ENCODE assay signal across 8 cellular contexts in genomic region chr19:44164327-44164672, GRCh38. TPM values are rescaled to one million over a fixed set of nuclear protein-coding genes. Genes with fewer than 3 reads are reported as not detected.
A peak's percentile ranks its signal among the peaks of the same experiment; 100 is the strongest.
DNase-seq lines count a peak whose midpoint lies in the region; ATAC-seq, FAIRE-seq and TF ChIP-seq lines count a peak whose summit lies in the region.

No MANE protein-coding gene starts in this region.

- CTCF ChIA-PET in A549 (lab: Yijun Ruan, JAX) (interaction anchor here (1.0 kb wide), 1 partner anchor 10 kb away, joined by 3 read pairs; no protein-coding TSS in a partner anchor), HCT116 (lab: Charles Lee) (interaction anchor here (1.3 kb wide), 1 partner anchor 336 kb away, joined by 3 read pairs; the partner anchor contains the start of gene ZNF180)

- FAIRE-seq in A549 (lab: Jason Lieb, UNC) = no peak

- peaks cover 82% of the 10 kb centered on the region for H3K9me3 ChIP-seq in A549
- peaks cover 0 to 4% of the 10 kb centered on the region in 2 experiments; a peak in 3 of 4 replicates for H3K9me3 ChIP-seq in HCT116 (ENCODE audit: control insufficient read depth in 1 of 2, insufficient read depth in 1 of 2, low read depth in 1 of 2, low read length in 2 of 2)
- no peaks in the 10 kb centered on the region for H3K9me3 ChIP-seq in mesodermal cell (ENCODE audit: control insufficient read depth, low read length)

- H3K9ac ChIP-seq in HCT116 (ENCODE audit: low read length) = peak overlapping the region; percentile 68; the same call in 1 of the 2 replicates

- POLR2A ChIA-PET in A549 (lab: Yijun Ruan, JAX) (interaction anchor here (0.9 to 2.0 kb wide), 7 partner anchors 12 to 336 kb away, joined by 3 to 27 read pairs (median 5); partner anchors contain the start of genes ZNF180, ZNF227 and ZNF45), HCT116 (lab: Charles Lee) (interaction anchor here (1.0 to 1.5 kb wide), 5 partner anchors 43 to 337 kb away, joined by 3 to 6 read pairs (median 3); partner anchors contain the start of genes ZNF225, ZNF283 and ZNF45)

- H3K4me1 ChIP-seq in A549 (0 out of 3 replicates have a peak, but pooled peaks cover 4% of the 10 kb centered on the region), HCT116 (ENCODE audit: control insufficient read depth in 1 of 2, insufficient read depth in 2 of 2, low read length in 2 of 2) (peaks cover 7 to 14% of the 10 kb centered on the region in 2 experiments), mesodermal cell (ENCODE audit: control insufficient read depth, insufficient read depth, low read length, poor library complexity, severe bottlenecking) (no peaks in the 10 kb centered on the region)

- RAD21 ChIA-PET in HCT116 (lab: Charles Lee; ENCODE audit: low non-redundant PET in 1 of 2, low total read pairs in 2 of 2, uncharacterized antibody in 2 of 2, unreplicated experiment in 2 of 2) = no interaction called here

- 23% methylated on average over 3 of the region's 3 CpGs for WGBS in A549 (ENCODE audit: missing lambda C conversion rate)
- 86 to 95% methylated on average over 2 of the region's 3 CpGs for WGBS in mesodermal cell (ENCODE audit: insufficient coverage in 2 of 2), 2 experiments

- H3K4me3 ChIP-seq in A549 = peak overlapping the region; percentile 71
- peak overlapping the region; percentile 68 to 76 for H3K4me3 ChIP-seq in HCT116 (replicated peaks in 1 of 2; ENCODE audit: low read depth in 1 of 2, low read length in 2 of 2)
- H3K4me3 ChIP-seq in astrocyte of the cerebellum (ENCODE audit: low read depth, low read length) = peak overlapping the region; percentile 75
- H3K4me3 ChIP-seq in mesodermal cell (ENCODE audit: extremely low read depth, insufficient read depth, low read length, poor library complexity, severe bottlenecking) = peak overlapping the region; percentile 92

- in situ Hi-C loops in astrocyte of the cerebellum (cut with HindIII; ENCODE audit: low sequenced_read_pairs) = no loop called here

- H3K4me2 ChIP-seq in A549 (peak overlapping the region; percentile 80), HCT116 (ENCODE audit: low read length) (peak overlapping the region; percentile 73)

- no peak for TF ChIP-seq POLR2A in A549 (IDR thresholded peaks at IDR 0.05; ENCODE audit: low read length)
- TF ChIP-seq POLR2A in HCT116 (IDR thresholded peaks at IDR 0.05; ENCODE audit: borderline replicate concordance, extremely low read depth, insufficient read depth, insufficient read length) = no peak

- intact Hi-C loops in HCT116 (cut with micrococcal nuclease) = loop anchor here (1.0 kb wide), 1 partner anchor 51 kb away; the partner anchor contains the start of gene ZNF225

- peak overlapping the region; percentile 81 to 89 for H3K27ac ChIP-seq in A549
- H3K27ac ChIP-seq in HCT116 (ENCODE audit: low read depth, low read length) = peak overlapping the region; percentile 66
- peak overlapping the region; percentile 77 for H3K27ac ChIP-seq in mesodermal cell (ENCODE audit: low read depth, low read length, severe bottlenecking)

- H4K20me1 ChIP-seq in HCT116 (ENCODE audit: insufficient read depth) = no peaks in the 10 kb centered on the region

- TF ChIP-seq RAD21 in A549 (conservative IDR thresholded peaks at IDR 0.05 in 1 of 2, IDR thresholded peaks at IDR 0.05 in 1 of 2) = no peak
- TF ChIP-seq RAD21 in HCT116 (IDR thresholded peaks at IDR 0.05; ENCODE audit: low read depth) = no peak

- peak overlapping the region; percentile 99 for H2AFZ ChIP-seq in HCT116 (ENCODE audit: low read depth, low read length, poor library complexity, severe bottlenecking)

- TF ChIP-seq CTCF in A549 (IDR thresholded peaks at IDR 0.05) (no peak), HCT116 (IDR thresholded peaks at IDR 0.05 in 2 of 3, conservative IDR thresholded peaks at IDR 0.05 in 1 of 3; ENCODE audit: borderline replicate concordance in 1 of 3, insufficient read depth in 1 of 3, low read depth in 2 of 3, low read length in 2 of 3) (no peak), astrocyte of the cerebellum (IDR thresholded peaks at IDR 0.05; ENCODE audit: low read depth, low read length, missing control alignments) (no peak)

- no peak for TF ChIP-seq EP300 in A549 (IDR thresholded peaks at IDR 0.05)

- no peaks in the 10 kb centered on the region for H3K9me2 ChIP-seq in HCT116 (ENCODE audit: insufficient read depth)

- no peak; a peak in 2 of 6 replicates for ATAC-seq in A549
- ATAC-seq in HCT116 = no peak
- no peak for ATAC-seq in GM21529 (IDR thresholded peaks at IDR 0.05; ENCODE audit: unreplicated experiment)

- H3K79me2 ChIP-seq in HCT116 (ENCODE audit: insufficient read depth, low read length) = peaks cover 4% of the 10 kb centered on the region; the same call in 1 of the 2 replicates

- H3K27me3 ChIP-seq in HCT116 (ENCODE audit: insufficient read depth, low read length) = no peaks in the 10 kb centered on the region

- peaks cover 15 to 16% of the 10 kb centered on the region in 2 experiments; a peak in 3 of 4 replicates for H3K36me3 ChIP-seq in HCT116 (ENCODE audit: control insufficient read depth in 1 of 2, insufficient read depth in 2 of 2, low read length in 2 of 2)
- H3K36me3 ChIP-seq in mesodermal cell (ENCODE audit: control insufficient read depth, insufficient read depth, low read length) = peaks cover 28% of the 10 kb centered on the region

- no peak for DNase-seq in A549 (ENCODE audit: low read depth in 1 of 2, low spot score in 1 of 2)
- no peak for DNase-seq in HCT116 (ENCODE audit: low read depth, low spot score)
- DNase-seq in astrocyte of the cerebellum (ENCODE audit: low read depth) = no peak
- DNase-seq in NOMO-1 (lab: John Stamatoyannopoulos, UW; ENCODE audit: unreplicated experiment in 2 of 2) = no peak
- DNase-seq in NCI-H345 (lab: John Stamatoyannopoulos, UW) = no peak
- DNase-seq in NOMO-1 treated with dmso at 0.1 percent for 144 hours (lab: John Stamatoyannopoulos, UW; ENCODE audit: unreplicated experiment) = no peak

- TSS peak; percentile 75 for BruUV-seq in HCT116 (replicated peaks; lab: Mats Ljungman, UMichigan)

TF ChIP-seq in A549, 52 proteins besides CTCF, POLR2A, EP300 and RAD21 (continues in another document):
- no peak for TF ChIP-seq TP53 (CRISPR knock-in tag; IDR thresholded peaks at IDR 0.05)
- TF ChIP-seq CEBPB (IDR thresholded peaks at IDR 0.05) = no peak
- TF ChIP-seq JUNB (IDR thresholded peaks at IDR 0.05) = no peak
- 0 out of 2 replicates have a peak, but pooled peaks have one; percentile 36 for TF ChIP-seq HOXB13 (CRISPR knock-in tag; IDR thresholded peaks at IDR 0.05; ENCODE audit: low read depth)
- no peak for TF ChIP-seq ESRRA (IDR thresholded peaks at IDR 0.05; ENCODE audit: borderline replicate concordance, low read length)
- 0 out of 2 replicates have a peak, but pooled peaks have one; percentile 8 for TF ChIP-seq RFX5 (IDR thresholded peaks at IDR 0.05)
- no peak for TF ChIP-seq HOXA7 (CRISPR knock-in tag; IDR thresholded peaks at IDR 0.05)

TF ChIP-seq in HCT116, 20 proteins besides CTCF, POLR2A, EP300 and RAD21 (continues in another document):
- TF ChIP-seq, protein P1, sequence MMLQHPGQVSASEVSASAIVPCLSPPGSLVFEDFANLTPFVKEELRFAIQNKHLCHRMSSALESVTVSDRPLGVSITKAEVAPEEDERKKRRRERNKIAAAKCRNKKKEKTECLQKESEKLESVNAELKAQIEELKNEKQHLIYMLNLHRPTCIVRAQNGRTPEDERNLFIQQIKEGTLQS (IDR thresholded peaks at IDR 0.05) = no peak
- no peak for TF ChIP-seq ELF1 (IDR thresholded peaks at IDR 0.05; ENCODE audit: borderline replicate concordance, low read depth)
- TF ChIP-seq, protein P2, sequence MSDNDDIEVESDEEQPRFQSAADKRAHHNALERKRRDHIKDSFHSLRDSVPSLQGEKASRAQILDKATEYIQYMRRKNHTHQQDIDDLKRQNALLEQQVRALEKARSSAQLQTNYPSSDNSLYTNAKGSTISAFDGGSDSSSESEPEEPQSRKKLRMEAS (IDR thresholded peaks at IDR 0.05) = no peak
- no peak for TF ChIP-seq SIN3A (IDR thresholded peaks at IDR 0.05; ENCODE audit: low read depth)
- TF ChIP-seq EZH2phosphoT487 (IDR thresholded peaks at IDR 0.05; ENCODE audit: borderline replicate concordance) = no peak

RNA-seq across cellular contexts. Expression of gene ZNF226, which starts 0.6 kb away (rescaled TPM):
- polyA plus RNA-seq in A549 (2011; rRNA removed) = 46.3 and 53.2 TPM in 2 replicates
- polyA plus RNA-seq in A549 (2012; cell fraction: cytosol; rRNA removed) = 10.4 and 10.6 TPM in 2 replicates
- 5.0 and 9.9 TPM in 2 replicates for polyA plus RNA-seq in A549 (2012; cell fraction: nucleus; rRNA removed)
- polyA plus RNA-seq in A549 (2017; fragmentation: RNase III; extraction: RNeasy Plus Mini Kit Qiagen cat#74134 plus additional on column Dnase treatment) = 26.8 to 27.6 TPM (median 27.2 TPM) in 3 replicates
- polyA minus RNA-seq in A549 (2011; rRNA and poly(A)+ RNA removed) = 11.6 and 14.3 TPM in 2 replicates
- total RNA-seq in HCT116 (2021; ENCODE audit: unreplicated experiment) = 17.4 TPM
- 6.0 and 11.7 TPM in 2 replicates for polyA plus RNA-seq in HCT116 (2012)
- polyA plus RNA-seq in mesodermal cell (2013, experiment 1 of 2) = 25.9 TPM
- 25.4 TPM for polyA plus RNA-seq in mesodermal cell (2013, experiment 2 of 2)

RNA-seq across cellular contexts. Expression of gene ZNF234, which starts 22.9 kb away (rescaled TPM):
- polyA plus RNA-seq in A549 (2011; rRNA removed) (5.8 and 6.2 TPM in 2 replicates), A549 (2017; fragmentation: RNase III; extraction: RNeasy Plus Mini Kit Qiagen cat#74134 plus additional on column Dnase treatment) (4.7 to 5.4 TPM (median 5.1 TPM) in 3 replicates)
- polyA plus RNA-seq in A549 (2012; cell fraction: cytosol; rRNA removed) = 1.0 and 1.2 TPM in 2 replicates
- 2.0 and 4.2 TPM in 2 replicates for polyA plus RNA-seq in A549 (2012; cell fraction: nucleus; rRNA removed)
- polyA minus RNA-seq in A549 (2011; rRNA and poly(A)+ RNA removed) = 5.9 and 7.0 TPM in 2 replicates
- 3.4 TPM for total RNA-seq in HCT116 (2021; ENCODE audit: unreplicated experiment)
- polyA plus RNA-seq in HCT116 (2012) = 0.80 and 1.9 TPM in 2 replicates
- 5.2 TPM for polyA plus RNA-seq in mesodermal cell (2013, experiment 1 of 2)
- 6.3 TPM for polyA plus RNA-seq in mesodermal cell (2013, experiment 2 of 2)

RNA-seq across cellular contexts. Expression of gene ZNF227, which starts 48.0 kb away (rescaled TPM):
- polyA plus RNA-seq in A549 (2011; rRNA removed) = 15.8 and 17.1 TPM in 2 replicates
- polyA plus RNA-seq in A549 (2012; cell fraction: cytosol; rRNA removed) = 3.8 and 4.0 TPM in 2 replicates
- polyA plus RNA-seq in A549 (2012; cell fraction: nucleus; rRNA removed) = 1.5 and 3.4 TPM in 2 replicates
- 10.1 to 10.4 TPM (median 10.1 TPM) in 3 replicates for polyA plus RNA-seq in A549 (2017; fragmentation: RNase III; extraction: RNeasy Plus Mini Kit Qiagen cat#74134 plus additional on column Dnase treatment)
- 21.7 and 22.4 TPM in 2 replicates for polyA minus RNA-seq in A549 (2011; rRNA and poly(A)+ RNA removed)
- 14.4 TPM for total RNA-seq in HCT116 (2021; ENCODE audit: unreplicated experiment)
- 5.3 and 9.0 TPM in 2 replicates for polyA plus RNA-seq in HCT116 (2012)
- polyA plus RNA-seq in mesodermal cell (2013, experiment 1 of 2) = 10.8 TPM
- 12.3 TPM for polyA plus RNA-seq in mesodermal cell (2013, experiment 2 of 2)

RNA-seq across cellular contexts. Expression of gene ZNF225, which starts 51.1 kb away (rescaled TPM):
- 4.3 TPM in 2 replicates for polyA plus RNA-seq in A549 (2011; rRNA removed)
- polyA plus RNA-seq in A549 (2012; cell fraction: cytosol; rRNA removed) = 0.47 and 0.49 TPM in 2 replicates
- 0.52 and 0.89 TPM in 2 replicates for polyA plus RNA-seq in A549 (2012; cell fraction: nucleus; rRNA removed)
- 3.3 to 3.7 TPM (median 3.3 TPM) in 3 replicates for polyA plus RNA-seq in A549 (2017; fragmentation: RNase III; extraction: RNeasy Plus Mini Kit Qiagen cat#74134 plus additional on column Dnase treatment)
- 3.7 and 3.9 TPM in 2 replicates for polyA minus RNA-seq in A549 (2011; rRNA and poly(A)+ RNA removed)
- total RNA-seq in HCT116 (2021; ENCODE audit: unreplicated experiment) = 2.8 TPM
- polyA plus RNA-seq in HCT116 (2012) = 0.94 and 1.1 TPM in 2 replicates
- 4.8 TPM for polyA plus RNA-seq in mesodermal cell (2013, experiment 1 of 2)
- polyA plus RNA-seq in mesodermal cell (2013, experiment 2 of 2) = 4.7 TPM
